ENCODE assay signal across 8 cellular contexts in the genomic region with DNA sequence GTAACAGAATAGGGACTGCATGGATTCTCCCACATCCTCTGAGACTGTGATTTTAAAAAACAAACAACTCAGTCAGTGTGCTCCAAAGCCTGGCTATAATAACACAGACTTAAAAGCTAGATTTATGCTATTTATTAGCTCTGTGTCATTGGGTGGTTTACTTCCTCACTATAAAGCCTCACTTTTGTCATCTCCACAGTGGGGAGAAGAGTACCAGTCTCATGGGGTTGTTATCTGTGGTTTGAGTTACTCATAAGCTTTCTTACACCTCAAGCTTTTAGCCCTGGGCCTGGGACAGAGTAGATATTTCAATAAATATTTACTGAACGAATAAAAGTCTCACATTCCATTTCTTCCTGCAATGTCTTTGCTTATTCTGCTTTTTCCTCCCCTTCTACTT. TPM values are rescaled to one million over a fixed set of nuclear protein-coding genes. Genes with fewer than 3 reads are reported as not detected.
DNase-seq lines count a peak whose midpoint lies in the region; ATAC-seq and TF ChIP-seq lines count a peak whose summit lies in the region.

No MANE protein-coding gene starts in this region.

- H3K4me1 ChIP-seq in muscle layer of colon (ENCODE audit: insufficient read depth, low read length), result peaks cover 77% of the 10 kb centered on the region

- H3K4me1 Mint-ChIP-seq in activated CD4-positive, alpha-beta memory T cell treated with anti-CD3 and anti-CD28 coated beads for 36 hours (ENCODE audit: low read depth), result peaks cover 68% of the 10 kb centered on the region

- intact Hi-C loops in activated CD4-positive, alpha-beta memory T cell treated with anti-CD3 and anti-CD28 coated beads for 36 hours (cut with micrococcal nuclease), result loop anchor here (5.0 to 10.0 kb wide), 9 partner anchors 157 to 1277 kb away; partner anchors contain the start of gene INTS6
- intact Hi-C loops in lower leg skin (cut with DNase I; ENCODE audit: low total_unique reads), result loop anchor here (10.0 kb wide), 1 partner anchor 940 kb away; no protein-coding TSS in a partner anchor

- H3K27ac ChIP-seq in muscle layer of colon (ENCODE audit: low read depth, low read length), result peak overlapping the region; percentile 8

- no peak for TF ChIP-seq CTCF in lower leg skin (IDR thresholded peaks at IDR 0.05)

- H3K9me3 ChIP-seq in muscle layer of colon (ENCODE audit: low read length), result no peaks in the 10 kb centered on the region

- no peak overlapping the region for H3K4me3 Mint-ChIP-seq in activated CD4-positive, alpha-beta memory T cell treated with anti-CD3 and anti-CD28 coated beads for 36 hours

- no peaks in the 10 kb centered on the region for H3K27me3 Mint-ChIP-seq in activated CD4-positive, alpha-beta memory T cell treated with anti-CD3 and anti-CD28 coated beads for 36 hours

- POLR2A ChIA-PET in activated CD4-positive, alpha-beta memory T cell treated with anti-CD3 and anti-CD28 coated beads for 36 hours (lab: Charles Lee), result interaction anchor here (1.3 kb wide), 1 partner anchor 22 kb away, joined by 4 read pairs; no protein-coding TSS in a partner anchor

- peak overlapping the region; percentile 6 for H3K27ac Mint-ChIP-seq in activated CD4-positive, alpha-beta memory T cell treated with anti-CD3 and anti-CD28 coated beads for 36 hours

- 74 to 76% methylated on average over 1 of the region's 1 CpG for WGBS in lower leg skin, 2 donors

- TF ChIP-seq POLR2A in lower leg skin (IDR thresholded peaks at IDR 0.05), result no peak

- H3K36me3 Mint-ChIP-seq in activated CD4-positive, alpha-beta memory T cell treated with anti-CD3 and anti-CD28 coated beads for 36 hours, result peaks cover 2% of the 10 kb centered on the region

- CTCF ChIA-PET in activated CD4-positive, alpha-beta memory T cell treated with anti-CD3 and anti-CD28 coated beads for 36 hours (lab: Charles Lee), result interaction anchor here (0.6 to 1.7 kb wide), 7 partner anchors 16 to 917 kb away, joined by 3 to 8 read pairs (median 4); partner anchors contain the start of gene TRIM13

- ATAC-seq in HG02610 (IDR thresholded peaks at IDR 0.05; ENCODE audit: unreplicated experiment), result peak; percentile 44

- no peak overlapping the region for H3K9ac ChIP-seq in muscle layer of colon (ENCODE audit: low read length)

- H3K36me3 ChIP-seq in muscle layer of colon (ENCODE audit: insufficient read depth, low read length), result no peaks in the 10 kb centered on the region

- H3K27me3 ChIP-seq in muscle layer of colon (ENCODE audit: control insufficient read depth in 1 of 2, insufficient read depth in 2 of 2, low read length in 2 of 2), result no peaks in the 10 kb centered on the region

- H3K4me3 ChIP-seq in muscle layer of colon (ENCODE audit: low read depth in 1 of 2, low read length in 2 of 2), result no peak overlapping the region
- no peak overlapping the region for H3K4me3 ChIP-seq in lower leg skin (ENCODE audit: low read depth, poor library complexity, severe bottlenecking)

- DNase-seq in Daoy (ENCODE audit: low read depth) (peak; percentile 37), NCI-H1417 (lab: John Stamatoyannopoulos, UW) (no peak), NCI-H146 (lab: John Stamatoyannopoulos, UW) (no peak), lower leg skin (ENCODE audit: low spot score in 2 of 2) (no peak), mesenteric fat pad (ENCODE audit: low spot score) (no peak)
- DNase-seq in activated CD4-positive, alpha-beta memory T cell treated with anti-CD3 and anti-CD28 coated beads for 36 hours, result no peak

- H3K9me3 Mint-ChIP-seq in activated CD4-positive, alpha-beta memory T cell treated with anti-CD3 and anti-CD28 coated beads for 36 hours, result no peaks in the 10 kb centered on the region

RNA-seq across cellular contexts. Expression of gene RNASEH2B, which starts 5.3 kb away (rescaled TPM):
- total RNA-seq in Daoy (2014; rRNA removed; shearing (Covaris generic)), result 66.3 and 73.8 TPM in 2 replicates
- 10 to 100 TPM; 40.8 to 48.4 TPM for total RNA-seq in activated CD4-positive, alpha-beta memory T cell treated with anti-CD3 and anti-CD28 coated beads for 36 hours
- total RNA-seq in lower leg skin, result 10 to 100 TPM; 22.8 to 47.9 (median 25.1) TPM
- total RNA-seq in mesenteric fat pad, result 31.6 TPM
